In genomic region chr1:94656982-94657381, GRCh38 we compare ENCODE assay signal across 20 cellular contexts.
"Had no signal": no experiment of that assay in that cellular context is flagged by ENCODE, and none has a peak within 500 bp of the region (broad histone marks: within the 10 kb centered on the region; RNA-seq: fewer than 3 reads in every experiment).

No MANE protein-coding gene starts in this region.

- H3K27ac Mint-ChIP-seq: activated T-cell treated with anti-CD3 and anti-CD28 coated beads, Interleukin-2, amount 50 U/mL, for 72 hours; dendritic cell treated with granulocyte-macrophage colony-stimulating factor and Interleukin-4, amounts not matched to agents 40 ng/mL and 50 ng/mL, for 4 days; T-helper 1 cell treated with Interleukin-12 subunit alpha and Interleukin-12 subunit beta and Interleukin-4 antibody, amounts not matched to agents 30 μg/mL and 1 μg/mL, for 36 hours had no signal

- H3K9me3 ChIP-seq: stomach, upper lobe of left lung had no signal

- H3K4me1 Mint-ChIP-seq: central memory CD8-positive, alpha-beta T cell had no signal

- H3K27me3 ChIP-seq: brain microvascular endothelial cell, stomach, upper lobe of left lung had no signal

- H3K4me3 Mint-ChIP-seq: activated T-cell treated with anti-CD3 and anti-CD28 coated beads, Interleukin-2, amount 50 U/mL, for 72 hours; central memory CD8-positive, alpha-beta T cell; dendritic cell treated with granulocyte-macrophage colony-stimulating factor and Interleukin-4, amounts not matched to agents 40 ng/mL and 50 ng/mL, for 4 days; T-helper 1 cell treated with Interleukin-12 subunit alpha and Interleukin-12 subunit beta and Interleukin-4 antibody, amounts not matched to agents 30 μg/mL and 1 μg/mL, for 36 hours had no signal

- H3K4me3 ChIP-seq: lung, stomach, upper lobe of left lung had no signal

- DNase-seq: activated CD4-positive, alpha-beta T cell treated with anti-CD3 and anti-CD28 coated beads for 1 hour; activated CD4-positive, alpha-beta T cell treated with anti-CD3 and anti-CD28 coated beads, Interleukin-2, amount 50 U/mL, for 4 hours; activated effector memory CD4-positive, alpha-beta T cell treated with anti-CD3 and anti-CD28 coated beads, Interleukin-2, amount 50 U/mL, for 16 hours; activated naive CD4-positive, alpha-beta T cell treated with anti-CD3 and anti-CD28 coated beads, Interleukin-2, amount 50 U/mL, for 16 hours; activated T-cell treated with anti-CD3 and anti-CD28 coated beads, Interleukin-2, amount 50 U/mL, for 72 hours; aorta; brain microvascular endothelial cell; effector CD8-positive, alpha-beta T cell; hippocampal formation; midbrain; stimulated activated CD4-positive, alpha-beta T cell treated with anti-CD3 and anti-CD28 coated beads, Interleukin-15, amount 100 ng/mL, for 24 hours; stimulated activated CD4-positive, alpha-beta T cell treated with anti-CD3 and anti-CD28 coated beads, Interleukin-4, amount 100 ng/mL, for 1 hour; stomach; upper lobe of left lung had no signal

- H3K36me3 ChIP-seq: brain microvascular endothelial cell, stomach, upper lobe of left lung had no signal

- FAIRE-seq: endothelial cell of umbilical vein, islet of Langerhans had no signal

- H3K27ac ChIP-seq: upper lobe of left lung had no signal

- ATAC-seq: activated T-cell treated with anti-CD3 and anti-CD28 coated beads, Interleukin-2, amount 50 U/mL, for 72 hours had no signal

- H3K9me3 Mint-ChIP-seq: activated T-cell treated with anti-CD3 and anti-CD28 coated beads, Interleukin-2, amount 50 U/mL, for 72 hours; central memory CD8-positive, alpha-beta T cell; dendritic cell treated with granulocyte-macrophage colony-stimulating factor and Interleukin-4, amounts not matched to agents 40 ng/mL and 50 ng/mL, for 4 days; T-helper 1 cell treated with Interleukin-12 subunit alpha and Interleukin-12 subunit beta and Interleukin-4 antibody, amounts not matched to agents 30 μg/mL and 1 μg/mL, for 36 hours had no signal
